25 cellular contexts compared by ENCODE assay signal in the genomic region with DNA sequence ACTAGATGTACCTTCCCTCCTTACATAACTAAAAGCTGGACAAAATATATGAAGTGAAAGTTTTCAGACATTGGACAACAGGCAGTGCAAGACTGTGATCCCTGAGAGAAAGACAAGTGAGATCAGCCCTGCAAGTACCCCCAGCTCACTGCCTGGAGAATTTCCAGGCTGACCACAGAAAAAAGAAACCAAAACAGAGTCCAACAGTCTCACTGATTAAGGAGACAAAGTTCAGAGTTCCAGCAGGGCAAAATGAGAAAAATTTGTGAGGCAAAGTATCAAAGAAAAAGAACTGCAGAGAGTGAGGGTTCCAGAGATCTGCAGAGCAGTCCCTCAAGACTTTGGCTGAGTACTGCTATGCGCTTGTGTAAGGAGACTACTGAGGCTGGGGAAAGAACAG. TPM values are rescaled to one million over a fixed set of nuclear protein-coding genes. Genes with fewer than 3 reads are reported as not detected.
A peak's percentile ranks its signal among the peaks of the same experiment; 100 is the strongest.
DNase-seq lines count a peak whose midpoint lies in the region; ATAC-seq, FAIRE-seq and TF ChIP-seq lines count a peak whose summit lies in the region.
"Had no signal": no experiment of that assay in that cellular context is flagged by ENCODE, and none has a peak within 500 bp of the region (broad histone marks: within the 10 kb centered on the region; RNA-seq: fewer than 3 reads in every experiment).

No MANE protein-coding gene starts in this region.

- H3K4me3 ChIP-seq in choroid plexus epithelial cell (ENCODE audit: low read depth, low read length) (no peak overlapping the region), small intestine (ENCODE audit: low read depth in 1 of 2, low read length in 2 of 2) (no peak overlapping the region), body of pancreas (no peak overlapping the region)
- H3K4me3 ChIP-seq: BLaER1, GM12878 had no signal

- no peak overlapping the region for H3K4me3 Mint-ChIP-seq in activated CD4-positive, alpha-beta T cell treated with anti-CD3 and anti-CD28 coated beads, Interleukin-2, amount 10 ng/mL, durations not matched to agents 24 days and 14 days
- H3K4me3 Mint-ChIP-seq: CD4-positive, alpha-beta T cell had no signal

- H3K9me3 ChIP-seq in small intestine (ENCODE audit: control insufficient read depth, low read depth), result no peaks in the 10 kb centered on the region
- no peaks in the 10 kb centered on the region for H3K9me3 ChIP-seq in body of pancreas

- peaks cover 4% of the 10 kb centered on the region for H3K27me3 Mint-ChIP-seq in activated CD4-positive, alpha-beta T cell treated with anti-CD3 and anti-CD28 coated beads, Interleukin-2, amount 10 ng/mL, durations not matched to agents 24 days and 14 days

- H3K36me3 Mint-ChIP-seq in activated CD4-positive, alpha-beta T cell treated with anti-CD3 and anti-CD28 coated beads, Interleukin-2, amount 10 ng/mL, durations not matched to agents 24 days and 14 days (ENCODE audit: low read depth), result no peaks in the 10 kb centered on the region

- no peak for TF ChIP-seq POLR2A in body of pancreas (IDR thresholded peaks at IDR 0.05)

- H3K4me1 Mint-ChIP-seq in activated CD4-positive, alpha-beta T cell treated with anti-CD3 and anti-CD28 coated beads, Interleukin-2, amount 10 ng/mL, durations not matched to agents 24 days and 14 days, result peaks cover 2% of the 10 kb centered on the region

- ATAC-seq in left lobe of liver (peak; percentile 80), body of pancreas (no peak)
- ATAC-seq: GM12878 had no signal

- 20 to 77% (median 44%) methylated on average over 1 of the region's 1 CpG for WGBS in small intestine, 3 donors
- WGBS in body of pancreas, 2 donors, result 56 to 83% methylated on average over 1 of the region's 1 CpG

- no peak for FAIRE-seq in small intestine (lab: Jason Lieb, UNC)
- FAIRE-seq: GM12878, H54 had no signal

- no peak overlapping the region for H3K27ac Mint-ChIP-seq in activated CD4-positive, alpha-beta T cell treated with anti-CD3 and anti-CD28 coated beads, Interleukin-2, amount 10 ng/mL, durations not matched to agents 24 days and 14 days
- H3K27ac Mint-ChIP-seq: CD4-positive, alpha-beta T cell had no signal

- no peaks in the 10 kb centered on the region for H3K9me3 Mint-ChIP-seq in activated CD4-positive, alpha-beta T cell treated with anti-CD3 and anti-CD28 coated beads, Interleukin-2, amount 10 ng/mL, durations not matched to agents 24 days and 14 days

- H3K27ac ChIP-seq in small intestine (ENCODE audit: low read depth in 1 of 2, low read length in 1 of 2) (no peak overlapping the region), body of pancreas (no peak overlapping the region)
- H3K27ac ChIP-seq: 22Rv1, BLaER1 had no signal

- DNase-seq in activated CD4-positive, alpha-beta T cell treated with anti-CD3 and anti-CD28 coated beads, Interleukin-2, amount 10 ng/mL, durations not matched to agents 24 days and 14 days, result peak; percentile 37
- no peak for DNase-seq in activated CD4-positive, alpha-beta T cell treated with anti-CD3 and anti-CD28 coated beads, Interleukin-2, amount 50 U/mL, for 1 hour
- DNase-seq in choroid plexus epithelial cell (ENCODE audit: low read depth), result peak; percentile 34
- DNase-seq in left lobe of liver (ENCODE audit: low spot score), result no peak
- DNase-seq in small intestine, result peak; percentile 76
- no peak for DNase-seq in epidermal melanocyte (ENCODE audit: insufficient read length, low spot score)
- DNase-seq in body of pancreas, result no peak
- DNase-seq in OCI-M1 (lab: John Stamatoyannopoulos, UW), result no peak
- DNase-seq: ACHN; CD4-positive, alpha-beta T cell; COR-L47; DMS 273 treated with DMSO at 0.1 percent for 48 hours; DMS79 treated with DMSO at 0.1 percent for 48 hours; Karpas-422; NCI-H1417; NCI-H187; NCI-H446; NCI-H526; RPMI8226; SHP77 had no signal

- H3K27me3 ChIP-seq in small intestine (ENCODE audit: control insufficient read depth in 2 of 2, insufficient read depth in 2 of 2, low read length in 2 of 2) (no peaks in the 10 kb centered on the region), body of pancreas (no peaks in the 10 kb centered on the region)
- H3K27me3 ChIP-seq: BLaER1 had no signal

- intact Hi-C loops in activated CD4-positive, alpha-beta T cell treated with anti-CD3 and anti-CD28 coated beads, Interleukin-2, amount 10 ng/mL, durations not matched to agents 24 days and 14 days (cut with micrococcal nuclease), result loop anchor here (5.0 kb wide), 1 partner anchor 364 kb away; no protein-coding TSS in a partner anchor
- intact Hi-C loops in body of pancreas (cut with DNase I), result no loop called here

- TF ChIP-seq CTCF in choroid plexus epithelial cell (conservative IDR thresholded peaks at IDR 0.05; ENCODE audit: low read depth, low read length), result no peak
- TF ChIP-seq CTCF in body of pancreas (IDR thresholded peaks at IDR 0.05), result no peak

- no peaks in the 10 kb centered on the region for H3K36me3 ChIP-seq in small intestine (ENCODE audit: control insufficient read depth in 2 of 2, insufficient read depth in 2 of 2, low read length in 2 of 2)
- H3K36me3 ChIP-seq in body of pancreas (replicated peaks in 1 of 2; ENCODE audit: insufficient read depth in 1 of 2, low read depth in 2 of 2), result no peaks in the 10 kb centered on the region
- H3K36me3 ChIP-seq: BLaER1 had no signal

- H3K4me1 ChIP-seq in small intestine (ENCODE audit: control insufficient read depth in 2 of 2, insufficient read depth in 1 of 2, low read depth in 1 of 2, low read length in 1 of 2) (peaks cover 0 to 3% of the 10 kb centered on the region in 2 donors), body of pancreas (no peaks in the 10 kb centered on the region)

RNA-seq across cellular contexts. Expression of gene TMEM45B, which starts 47.3 kb away (rescaled TPM):
- 0.37 and 0.45 TPM in 2 replicates for total RNA-seq in activated CD4-positive, alpha-beta T cell treated with anti-CD3 and anti-CD28 coated beads, Interleukin-2, amount 10 ng/mL, durations not matched to agents 24 days and 14 days
- 16.1 TPM for total RNA-seq in left lobe of liver
- polyA plus RNA-seq in small intestine, result 100 to 1,000 TPM in 2 of 3 donors, 10 to 100 TPM in 1; 97.7 to 157 (median 111) TPM
- total RNA-seq in body of pancreas, result 1 to 10 TPM; 1.8 to 4.6 TPM
- total RNA-seq: MCF 10A had no signal

Comparison
In these comparisons a context has a peak if more than half of its experiments do, and no peak if none do; other contexts are left out.
1. DNase-seq: peak in activated CD4-positive, alpha-beta T cell treated with anti-CD3 and anti-CD28 coated beads, Interleukin-2, amount 10 ng/mL, durations not matched to agents 24 days and 14 days (single experiment), choroid plexus epithelial cell (single experiment) and small intestine (single experiment); none in activated CD4-positive, alpha-beta T cell treated with anti-CD3 and anti-CD28 coated beads, Interleukin-2, amount 50 U/mL, for 1 hour (single experiment), left lobe of liver (single experiment), epidermal melanocyte (single experiment), body of pancreas (0 of 4) and OCI-M1 (single experiment).